In genomic region chr19:48633148-48634035, GRCh38 we compare ENCODE assay signal across 8 cellular contexts. TPM values are rescaled to one million over a fixed set of nuclear protein-coding genes. Genes with fewer than 3 reads are reported as not detected.
DNase-seq lines count a peak whose midpoint lies in the region; ATAC-seq and TF ChIP-seq lines count a peak whose summit lies in the region.

No MANE protein-coding gene starts in this region.

- no peak overlapping the region for H3K27ac Mint-ChIP-seq in neural progenitor cell

- peaks cover 16 to 53% (median 38%) of the 10 kb centered on the region in 11 experiments; a peak in 20 of 22 replicates for H3K36me3 ChIP-seq in BLaER1 treated with 17β-estradiol and CSF1 and Interleukin-3, amounts not matched to agents 10 nM and 100 nM
- no peaks in the 10 kb centered on the region for H3K36me3 ChIP-seq in MM.1S (replicated peaks; ENCODE audit: insufficient read depth, low read length)
- peaks cover 38% of the 10 kb centered on the region for H3K36me3 ChIP-seq in effector memory CD4-positive, alpha-beta T cell (ENCODE audit: control insufficient read depth, insufficient read depth, low read length)
- no peaks in the 10 kb centered on the region for H3K36me3 ChIP-seq in neural progenitor cell

- H3K9me3 Mint-ChIP-seq in neural progenitor cell, result no peaks in the 10 kb centered on the region

- peak overlapping the region; percentile 88 for H3K4me3 Mint-ChIP-seq in neural progenitor cell

- H3K4me3 ChIP-seq in BLaER1 treated with 17β-estradiol and CSF1 and Interleukin-3, amounts not matched to agents 10 nM and 100 nM, result peak overlapping the region; percentile 47 to 98 (median 90)
- H3K4me3 ChIP-seq in MM.1S (ENCODE audit: low read length) (peak overlapping the region; percentile 46; the same call in 1 of the 2 replicates), neural progenitor cell (no peak overlapping the region)
- no peak overlapping the region for H3K4me3 ChIP-seq in effector memory CD4-positive, alpha-beta T cell (ENCODE audit: insufficient read depth, low read depth, low read length, poor library complexity, severe bottlenecking)

- peak overlapping the region; percentile 90 to 99 (median 97) for H3K27ac ChIP-seq in BLaER1 treated with 17β-estradiol and CSF1 and Interleukin-3, amounts not matched to agents 10 nM and 100 nM
- peak overlapping the region; percentile 72; the same call in 1 of the 2 replicates for H3K27ac ChIP-seq in MM.1S (ENCODE audit: low read length)
- H3K27ac ChIP-seq in effector memory CD4-positive, alpha-beta T cell (ENCODE audit: insufficient read depth, low read length, poor library complexity, severe bottlenecking), result peak overlapping the region; percentile 88
- H3K27ac ChIP-seq in neural progenitor cell, result no peak overlapping the region

- no peaks in the 10 kb centered on the region for H3K9me3 ChIP-seq in BLaER1 treated with 17β-estradiol and CSF1 and Interleukin-3, amounts not matched to agents 10 nM and 100 nM (replicated peaks in 1 of 11)
- no peaks in the 10 kb centered on the region for H3K9me3 ChIP-seq in MM.1S (replicated peaks; ENCODE audit: insufficient read depth, low read length)
- H3K9me3 ChIP-seq in effector memory CD4-positive, alpha-beta T cell (ENCODE audit: control insufficient read depth, low read length), result no peaks in the 10 kb centered on the region
- no peaks in the 10 kb centered on the region for H3K9me3 ChIP-seq in neural progenitor cell (ENCODE audit: low read depth)

- H4K20me1 ChIP-seq in BLaER1 treated with 17β-estradiol and CSF1 and Interleukin-3, amounts not matched to agents 10 nM and 100 nM, result peaks cover 0 to 40% (median 11%) of the 10 kb centered on the region in 11 experiments; a peak in 10 of 22 replicates
- H4K20me1 ChIP-seq in MM.1S (ENCODE audit: insufficient read depth, low read length) (no peaks in the 10 kb centered on the region), neural progenitor cell (ENCODE audit: low read depth) (peaks cover 35% of the 10 kb centered on the region)

- peaks cover 4% of the 10 kb centered on the region for H3K36me3 Mint-ChIP-seq in neural progenitor cell

- no peaks in the 10 kb centered on the region for H3K79me2 ChIP-seq in MM.1S (ENCODE audit: low read length)
- peaks cover 10% of the 10 kb centered on the region for H3K79me2 ChIP-seq in neural progenitor cell (ENCODE audit: low read depth)

- H2AFZ ChIP-seq in MM.1S (ENCODE audit: low read length) (no peak overlapping the region), neural progenitor cell (replicated peaks) (no peak overlapping the region)

- DNase-seq in MM.1S (no peak), neural progenitor cell (ENCODE audit: low spot score) (no peak), NCI-H2171 treated with DMSO at 0.1 percent for 48 hours (lab: John Stamatoyannopoulos, UW) (no peak), retina (no peak)
- DNase-seq in effector memory CD4-positive, alpha-beta T cell, result no peak
- DNase-seq in activated CD4-positive, alpha-beta T cell treated with anti-CD3 and anti-CD28 coated beads, Interleukin-2, amount 50 U/mL, for 1 hour, result no peak

- peaks cover 35% of the 10 kb centered on the region for H3F3A ChIP-seq in MM.1S (ENCODE audit: insufficient read depth, low read length)
- peaks cover 69% of the 10 kb centered on the region for H3F3A ChIP-seq in neural progenitor cell (ENCODE audit: low read depth)

- TF ChIP-seq CTCF in MM.1S (IDR thresholded peaks at IDR 0.05; ENCODE audit: low read length), result no peak
- TF ChIP-seq CTCF in neural progenitor cell (IDR thresholded peaks at IDR 0.05), result no peak

- peak overlapping the region; percentile 88 to 98 (median 93) for H3K9ac ChIP-seq in BLaER1 treated with 17β-estradiol and CSF1 and Interleukin-3, amounts not matched to agents 10 nM and 100 nM
- H3K9ac ChIP-seq in MM.1S (ENCODE audit: low read length) (peak overlapping the region; percentile 25; the same call in 1 of the 2 replicates), neural progenitor cell (no peak overlapping the region)

- no peaks in the 10 kb centered on the region for H3K9me2 ChIP-seq in MM.1S (replicated peaks; ENCODE audit: insufficient read depth, low read length)

- ATAC-seq in HG02973 (IDR thresholded peaks at IDR 0.05; ENCODE audit: unreplicated experiment), result no peak

- no peaks in the 10 kb centered on the region for H3K27me3 ChIP-seq in BLaER1 treated with 17β-estradiol and CSF1 and Interleukin-3, amounts not matched to agents 10 nM and 100 nM
- H3K27me3 ChIP-seq in MM.1S (replicated peaks; ENCODE audit: insufficient read depth, low read length) (no peaks in the 10 kb centered on the region), neural progenitor cell (no peaks in the 10 kb centered on the region)
- H3K27me3 ChIP-seq in effector memory CD4-positive, alpha-beta T cell (replicated peaks; ENCODE audit: control insufficient read depth, insufficient read depth, low read length, poor library complexity, severe bottlenecking), result no peaks in the 10 kb centered on the region

- H3K27me3 Mint-ChIP-seq in neural progenitor cell (ENCODE audit: insufficient read depth, low read depth), result peaks cover 8% of the 10 kb centered on the region

- H3K4me1 Mint-ChIP-seq in neural progenitor cell, result peaks cover 62% of the 10 kb centered on the region

- peak overlapping the region; percentile 95 to 99 (median 98) for H3K4me2 ChIP-seq in BLaER1 treated with 17β-estradiol and CSF1 and Interleukin-3, amounts not matched to agents 10 nM and 100 nM
- H3K4me2 ChIP-seq in MM.1S (ENCODE audit: low read depth, low read length) (peak overlapping the region; percentile 83), neural progenitor cell (no peak overlapping the region)

- H3K4me1 ChIP-seq in BLaER1 treated with 17β-estradiol and CSF1 and Interleukin-3, amounts not matched to agents 10 nM and 100 nM, result peaks cover 52 to 74% (median 61%) of the 10 kb centered on the region in 10 experiments
- H3K4me1 ChIP-seq in MM.1S (ENCODE audit: low read length) (peaks cover 28% of the 10 kb centered on the region), neural progenitor cell (peaks cover 24% of the 10 kb centered on the region)
- peaks cover 29% of the 10 kb centered on the region for H3K4me1 ChIP-seq in effector memory CD4-positive, alpha-beta T cell (ENCODE audit: control insufficient read depth, insufficient read depth, low read length, poor library complexity, severe bottlenecking)

RNA-seq across cellular contexts. Expression of gene DBP, which starts 3.8 kb away (rescaled TPM):
- 7.4 and 10.3 TPM in 2 replicates for total RNA-seq in neural progenitor cell (ENCODE audit: low replicate concordance)

RNA-seq across cellular contexts. Expression of gene CA11, which starts 12.6 kb away (rescaled TPM):
- 12.6 and 49.8 TPM in 2 replicates for total RNA-seq in neural progenitor cell (ENCODE audit: low replicate concordance)

RNA-seq across cellular contexts. Expression of gene SPHK2, which starts 14.1 kb away (rescaled TPM):
- total RNA-seq in neural progenitor cell (ENCODE audit: low replicate concordance), result 7.2 and 46.1 TPM in 2 replicates

RNA-seq across cellular contexts. Expression of gene RPL18, which starts 14.4 kb away (rescaled TPM):
- 1,962 and 2,391 TPM in 2 replicates for total RNA-seq in neural progenitor cell (ENCODE audit: low replicate concordance)

RNA-seq across cellular contexts. Expression of gene FAM83E, which starts 18.5 kb away (rescaled TPM):
- total RNA-seq in neural progenitor cell (ENCODE audit: low replicate concordance), result 0.06 and 2.6 TPM in 2 replicates

Comparison
In these comparisons a context has a peak if more than half of its experiments do, and no peak if none do; other contexts are left out.
1. H3K4me3 ChIP-seq: peak in BLaER1 treated with 17β-estradiol and CSF1 and Interleukin-3, amounts not matched to agents 10 nM and 100 nM (10 of 10) and MM.1S (single experiment); none in effector memory CD4-positive, alpha-beta T cell (single experiment) and neural progenitor cell (single experiment).